ENCODE assay signal across 1 cellular context in genomic region chr1:92081031-92081430, GRCh38.
TF ChIP-seq lines count a peak whose summit lies in the region.

No MANE protein-coding gene starts in this region.

TF ChIP-seq in HepG2, 621 proteins besides CTCF, POLR2A, EP300 and RAD21:
- TF ChIP-seq PREB (CRISPR knock-in tag; IDR thresholded peaks at IDR 0.05) = no peak
- TF ChIP-seq EZH2 (conservative IDR thresholded peaks at IDR 0.05; ENCODE audit: low read depth, low read length) = no peak
- TF ChIP-seq ZNF549 (CRISPR knock-in tag; IDR thresholded peaks at IDR 0.05) = no peak
- no peak for TF ChIP-seq PTBP1 (IDR thresholded peaks at IDR 0.05; ENCODE audit: low read depth, low read length, poor library complexity, severe bottlenecking)
- TF ChIP-seq ZNF761 (CRISPR knock-in tag; conservative IDR thresholded peaks at IDR 0.05) = no peak
- TF ChIP-seq MTERF4 (CRISPR knock-in tag; IDR thresholded peaks at IDR 0.05) = no peak
- TF ChIP-seq MED8 (CRISPR knock-in tag; IDR thresholded peaks at IDR 0.05; ENCODE audit: insufficient replicate concordance) = no peak
- TF ChIP-seq ZNF12 (CRISPR knock-in tag; IDR thresholded peaks at IDR 0.05) = no peak
- no peak for TF ChIP-seq DZIP1 (CRISPR knock-in tag; IDR thresholded peaks at IDR 0.05)
- TF ChIP-seq HDAC6 (IDR thresholded peaks at IDR 0.05; ENCODE audit: low read depth, low read length) = no peak
- TF ChIP-seq ZNF354B (CRISPR knock-in tag; IDR thresholded peaks at IDR 0.05) = no peak
- no peak for TF ChIP-seq SP2 (CRISPR knock-in tag; IDR thresholded peaks at IDR 0.05)
- no peak for TF ChIP-seq PBX2 (CRISPR knock-in tag; IDR thresholded peaks at IDR 0.05)
- TF ChIP-seq PHF5A (CRISPR knock-in tag; IDR thresholded peaks at IDR 0.05; ENCODE audit: low read depth, unreplicated experiment) = no peak
- TF ChIP-seq HOXA5 (CRISPR knock-in tag; IDR thresholded peaks at IDR 0.05) = no peak
- no peak for TF ChIP-seq ZNF567 (CRISPR knock-in tag; IDR thresholded peaks at IDR 0.05; ENCODE audit: borderline replicate concordance)
- TF ChIP-seq ARID3A (IDR thresholded peaks at IDR 0.05; ENCODE audit: low read depth, low read length) = no peak
